ENCODE assay signal across 1 cellular context in genomic region chr20:46689082-46689753, GRCh38.
TF ChIP-seq lines count a peak whose summit lies in the region.

TP53RK (minus strand) TSS chr20:46689444; CDS start chr20:46689414, 30 bp downstream.

TF ChIP-seq in HepG2, 621 proteins besides CTCF, POLR2A, EP300 and RAD21 (continued from another document):
- TF ChIP-seq ZNF318 (CRISPR knock-in tag; IDR thresholded peaks at IDR 0.05) (no peak; the same call in 1 of the 2 replicates), PTBP1 (IDR thresholded peaks at IDR 0.05; ENCODE audit: low read depth, low read length, poor library complexity, severe bottlenecking) (peak; percentile 31), WIZ (CRISPR knock-in tag; IDR thresholded peaks at IDR 0.05) (peak; percentile 96), SRSF4 (IDR thresholded peaks at IDR 0.05; ENCODE audit: low read depth, low read length, poor library complexity, severe bottlenecking) (peak; percentile 46), CHD4 (IDR thresholded peaks at IDR 0.05; ENCODE audit: borderline replicate concordance, low read length) (no peak)
